In genomic region chr11:65182258-65183170, GRCh38 we compare ENCODE assay signal across 1 cellular context.
TF ChIP-seq lines count a peak whose summit lies in the region.

No MANE protein-coding gene starts in this region.

TF ChIP-seq in K562, 482 proteins besides CTCF, POLR2A, EP300 and RAD21 (continued from another document):
- TF ChIP-seq E2F6 (IDR thresholded peaks at IDR 0.05; ENCODE audit: borderline replicate concordance in 1 of 2, extremely low read depth in 1 of 2, insufficient read depth in 1 of 2, insufficient read length in 1 of 2, low read depth in 1 of 2, low read length in 1 of 2, poor library complexity in 1 of 2, severe bottlenecking in 1 of 2) (peak in 1 of 2 experiments; percentile 5), ZNF41 (CRISPR knock-in tag; conservative IDR thresholded peaks at IDR 0.05) (no peak), NEUROD1 (IDR thresholded peaks at IDR 0.05; ENCODE audit: borderline replicate concordance, low read depth, low read length, partially characterized antibody) (no peak), SAFB (IDR thresholded peaks at IDR 0.05; ENCODE audit: borderline replicate concordance, low read depth, low read length) (no peak), USF2 (CRISPR knock-in tag; IDR thresholded peaks at IDR 0.05) (peak; percentile 42), TRIM28 (IDR thresholded peaks at IDR 0.05) (no peak), EP400 (IDR thresholded peaks at IDR 0.05) (no peak), CCAR2 (IDR thresholded peaks at IDR 0.05; ENCODE audit: low read depth, low read length) (no peak), ETV6 (IDR thresholded peaks at IDR 0.05; ENCODE audit: borderline replicate concordance in 1 of 2, low read depth in 2 of 2, low read length in 1 of 2) (no peak), ETV6 (CRISPR knock-in tag; IDR thresholded peaks at IDR 0.05; ENCODE audit: borderline replicate concordance) (no peak), HMGXB4 (CRISPR knock-in tag; IDR thresholded peaks at IDR 0.05) (no peak), ZNF830 (CRISPR knock-in tag; IDR thresholded peaks at IDR 0.05) (no peak), ZBTB9 (CRISPR knock-in tag; IDR thresholded peaks at IDR 0.05) (no peak), SOX6 (IDR thresholded peaks at IDR 0.05) (no peak), ZNF316 (IDR thresholded peaks at IDR 0.05) (no peak), DLX4 (CRISPR knock-in tag; IDR thresholded peaks at IDR 0.05) (no peak), ZNF175 (CRISPR knock-in tag; IDR thresholded peaks at IDR 0.05; ENCODE audit: low read depth) (no peak), ZNF668 (CRISPR knock-in tag; IDR thresholded peaks at IDR 0.05) (no peak), ZC3H8 (IDR thresholded peaks at IDR 0.05) (no peak), NFE2 (IDR thresholded peaks at IDR 0.05; ENCODE audit: low read depth) (no peak), TFAP4 (CRISPR knock-in tag; IDR thresholded peaks at IDR 0.05; ENCODE audit: borderline replicate concordance) (peak; percentile 8; the same call in 1 of the 2 replicates), SP1 (CRISPR knock-in tag; IDR thresholded peaks at IDR 0.05) (0 out of 2 replicates have a peak, but pooled peaks have one; percentile 24), FOXK1 (CRISPR knock-in tag; IDR thresholded peaks at IDR 0.05; ENCODE audit: borderline replicate concordance) (no peak), KDM5B (IDR thresholded peaks at IDR 0.05; ENCODE audit: insufficient replicate concordance, low read depth, low read length) (no peak), POU5F1 (IDR thresholded peaks at IDR 0.05; ENCODE audit: borderline replicate concordance, low read depth, low read length, partially characterized antibody) (no peak)
TF ChIP-seq in K562: peak in this region for 14.
